Comparison of ENCODE assay signal across 8 cellular contexts in the genomic region with DNA sequence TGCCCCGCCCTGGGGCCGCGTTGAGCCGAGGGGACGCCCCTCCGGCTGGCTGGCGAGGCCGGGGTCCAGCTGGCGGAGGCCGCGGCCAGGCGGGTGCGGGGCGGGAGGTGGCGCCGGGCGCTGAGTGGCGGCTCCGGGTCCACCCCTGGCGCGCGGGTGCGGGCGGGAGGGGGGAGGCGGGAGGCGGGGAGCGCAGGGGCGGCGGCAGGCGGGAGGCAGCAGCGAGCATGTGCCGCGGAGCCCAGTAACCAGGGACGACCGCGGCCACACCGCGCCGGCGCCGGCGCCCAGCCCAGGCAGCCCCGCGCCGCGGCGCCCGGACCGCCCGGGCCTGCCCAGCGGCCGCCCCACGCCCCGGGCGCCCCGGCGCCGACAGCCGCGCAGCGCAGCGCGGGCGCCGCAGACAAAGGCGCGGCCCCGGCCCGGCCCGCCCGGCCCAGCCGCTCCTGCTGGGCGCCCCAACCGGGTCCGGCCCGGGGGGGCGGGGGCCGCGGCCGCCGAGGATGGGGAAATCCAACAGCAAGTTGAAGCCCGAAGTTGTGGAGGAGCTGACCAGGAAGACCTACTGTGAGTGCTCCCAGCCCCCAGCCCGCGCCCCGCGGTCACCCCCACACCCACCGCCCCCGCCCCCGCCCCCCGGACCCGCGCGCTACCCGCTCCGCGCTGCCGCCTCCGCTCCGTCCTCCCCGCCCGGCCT. TPM values are rescaled to one million over a fixed set of nuclear protein-coding genes. Genes with fewer than 3 reads are reported as not detected.
DNase-seq lines count a peak whose midpoint lies in the region; ATAC-seq and TF ChIP-seq lines count a peak whose summit lies in the region.

A gene (plus strand): TSS at position 244 of the 697 bp plus-strand sequence. CDS start 260 bp downstream, at position 504.

- ATAC-seq in SK-N-SH treated with all-trans-retinoic acid at 6 μM for 48 hours (peak; percentile 84), upper lobe of right lung (peak; percentile 86), HG03025 (IDR thresholded peaks at IDR 0.05; ENCODE audit: low FRiP score, unreplicated experiment) (no peak)

- DNase-seq in AG08395 (ENCODE audit: low spot score): peak; percentile 97
- peak; percentile 6 for DNase-seq in HT-29 (ENCODE audit: low spot score)
- DNase-seq in anterior cingulate cortex (lab: John Stamatoyannopoulos, UW): peak in 56 of 58 donors; percentile 36 to 90 (median 78)
- peak; percentile 79 for DNase-seq in left ventricle myocardium inferior
- peak; percentile 30 for DNase-seq in pons (ENCODE audit: low spot score)
- DNase-seq in upper lobe of right lung: peak; percentile 85

- H3K27ac ChIP-seq in left ventricle myocardium inferior (replicated peaks) (peak within 1 kb of the TSS; percentile 8), upper lobe of right lung (no peak within 1 kb of the TSS)

- no peaks in the 10 kb centered on the region for H3K9me3 ChIP-seq in left ventricle myocardium inferior (replicated peaks)
- no peaks in the 10 kb centered on the region for H3K9me3 ChIP-seq in upper lobe of right lung

- TF ChIP-seq CTCF in left ventricle myocardium inferior (IDR thresholded peaks at IDR 0.05; ENCODE audit: borderline replicate concordance) (no peak), upper lobe of right lung (IDR thresholded peaks at IDR 0.05) (no peak)

- no peaks in the 10 kb centered on the region for H3K36me3 ChIP-seq in left ventricle myocardium inferior
- H3K36me3 ChIP-seq in upper lobe of right lung: no peaks in the 10 kb centered on the region

- H3K4me1 ChIP-seq in left ventricle myocardium inferior (peaks cover 16% of the 10 kb centered on the region), upper lobe of right lung (peaks cover 7% of the 10 kb centered on the region)

- H3K4me3 ChIP-seq in left ventricle myocardium inferior (peak within 1 kb of the TSS; percentile 69), upper lobe of right lung (peak within 1 kb of the TSS; percentile 52)

- intact Hi-C loops in left ventricle myocardium inferior (cut with micrococcal nuclease): no loop called here
- intact Hi-C loops in upper lobe of right lung (cut with DNase I): no loop called here

- H3K27me3 ChIP-seq in left ventricle myocardium inferior (ENCODE audit: low read depth) (peaks cover 17% of the 10 kb centered on the region), upper lobe of right lung (no peaks in the 10 kb centered on the region)

TF ChIP-seq in SK-N-SH treated with all-trans-retinoic acid at 6 μM for 48 hours, 23 proteins besides CTCF, POLR2A, EP300 and RAD21:
- TF ChIP-seq ISL1 (CRISPR knock-in tag; IDR thresholded peaks at IDR 0.05): no peak
- no peak for TF ChIP-seq CSDC2 (CRISPR knock-in tag; IDR thresholded peaks at IDR 0.05)
- no peak for TF ChIP-seq ZC3H10 (CRISPR knock-in tag; IDR thresholded peaks at IDR 0.05)
- no peak for TF ChIP-seq ZNF8 (CRISPR knock-in tag; IDR thresholded peaks at IDR 0.05)
- no peak for TF ChIP-seq ARNTL (CRISPR knock-in tag; IDR thresholded peaks at IDR 0.05; ENCODE audit: borderline replicate concordance, low read depth)
- TF ChIP-seq TCF4 (CRISPR knock-in tag; IDR thresholded peaks at IDR 0.05; ENCODE audit: borderline replicate concordance): no peak
- no peak for TF ChIP-seq RARB (CRISPR knock-in tag; IDR thresholded peaks at IDR 0.05)
- no peak for TF ChIP-seq ZFP3 (CRISPR knock-in tag; IDR thresholded peaks at IDR 0.05)
- no peak for TF ChIP-seq ZNF70 (CRISPR knock-in tag; IDR thresholded peaks at IDR 0.05)
- TF ChIP-seq, protein P1, sequence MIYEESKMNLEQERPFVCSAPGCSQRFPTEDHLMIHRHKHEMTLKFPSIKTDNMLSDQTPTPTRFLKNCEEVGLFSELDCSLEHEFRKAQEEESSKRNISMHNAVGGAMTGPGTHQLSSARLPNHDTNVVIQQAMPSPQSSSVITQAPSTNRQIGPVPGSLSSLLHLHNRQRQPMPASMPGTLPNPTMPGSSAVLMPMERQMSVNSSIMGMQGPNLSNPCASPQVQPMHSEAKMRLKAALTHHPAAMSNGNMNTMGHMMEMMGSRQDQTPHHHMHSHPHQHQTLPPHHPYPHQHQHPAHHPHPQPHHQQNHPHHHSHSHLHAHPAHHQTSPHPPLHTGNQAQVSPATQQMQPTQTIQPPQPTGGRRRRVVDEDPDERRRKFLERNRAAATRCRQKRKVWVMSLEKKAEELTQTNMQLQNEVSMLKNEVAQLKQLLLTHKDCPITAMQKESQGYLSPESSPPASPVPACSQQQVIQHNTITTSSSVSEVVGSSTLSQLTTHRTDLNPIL (CRISPR knock-in tag; IDR thresholded peaks at IDR 0.05; ENCODE audit: low read depth): no peak

RNA-seq across cellular contexts. Expression of the gene that starts here (rescaled TPM):
- total RNA-seq in HT-29 (2014; rRNA removed; shearing (Covaris generic)): 6.9 and 7.0 TPM in 2 replicates
- total RNA-seq in left ventricle myocardium inferior (6.1 TPM), upper lobe of right lung (5.7 TPM)

Comparison
In these comparisons a context has a peak if more than half of its experiments do, and no peak if none do; other contexts are left out.
1. DNase-seq: peak in every context shown above with its lines; median percentile 97 in AG08395; 85 in upper lobe of right lung; 79 in left ventricle myocardium inferior; 78 in anterior cingulate cortex; 30 in pons; 6 in HT-29.